In genomic region chr17:17422641-17423040, GRCh38 we compare ENCODE assay signal across 18 cellular contexts.
"Had no signal": no experiment of that assay in that cellular context is flagged by ENCODE, and none has a peak within 500 bp of the region (broad histone marks: within the 10 kb centered on the region; RNA-seq: fewer than 3 reads in every experiment).

No MANE protein-coding gene starts in this region.

- FAIRE-seq: endothelial cell of umbilical vein, pancreas, small intestine had no signal

- H3K36me3 Mint-ChIP-seq: mesothelial cell of epicardium, natural killer cell, neural progenitor cell, type B pancreatic cell had no signal

- ATAC-seq: foreskin keratinocyte, lower lobe of right lung, pancreas had no signal

- H3K9ac ChIP-seq: neural progenitor cell had no signal

- H3K27ac ChIP-seq: colonic mucosa, foreskin keratinocyte, lower lobe of right lung, neural progenitor cell, pancreas, prostate gland, uterus had no signal

- H3K36me3 ChIP-seq: colonic mucosa, lower lobe of right lung, neural progenitor cell, pancreas, prostate gland, uterus had no signal

- H2AFZ ChIP-seq: neural progenitor cell had no signal

- H3K4me2 ChIP-seq: neural progenitor cell had no signal

- H3K27ac Mint-ChIP-seq: memory B cell, mesothelial cell of epicardium, natural killer cell, neural progenitor cell, type B pancreatic cell had no signal

- H3K4me3 ChIP-seq: colonic mucosa, lower lobe of right lung, neural progenitor cell, pancreas, prostate gland, uterus had no signal

- H3K4me1 Mint-ChIP-seq: memory B cell, mesothelial cell of epicardium, natural killer cell, neural progenitor cell had no signal

- H3K9me3 Mint-ChIP-seq: natural killer cell had no signal

- DNase-seq: colonic mucosa; dermis blood vessel endothelial cell; erythroblast; foreskin keratinocyte; natural killer cell; occipital lobe; pancreas; small intestine; stimulated activated CD4-positive, alpha-beta T cell treated with anti-CD3 and anti-CD28 coated beads, Interleukin-12 subunit alpha, Interleukin-12 subunit beta, amount 100 ng/mL, for 4 hours; stimulated activated naive CD4-positive, alpha-beta T cell treated with Interleukin-2 at 50 U/mL for 16 hours; uterus had no signal

- H3K4me3 Mint-ChIP-seq: memory B cell, mesothelial cell of epicardium, natural killer cell, neural progenitor cell, type B pancreatic cell had no signal

- H3K9me3 ChIP-seq: colonic mucosa, lower lobe of right lung, pancreas, prostate gland, uterus had no signal

- H3K27me3 ChIP-seq: colonic mucosa, neural progenitor cell, pancreas, uterus had no signal

- H3K4me1 ChIP-seq: colonic mucosa, foreskin keratinocyte, neural progenitor cell, prostate gland, uterus had no signal
